ENCODE assay signal across 27 cellular contexts in the genomic region with DNA sequence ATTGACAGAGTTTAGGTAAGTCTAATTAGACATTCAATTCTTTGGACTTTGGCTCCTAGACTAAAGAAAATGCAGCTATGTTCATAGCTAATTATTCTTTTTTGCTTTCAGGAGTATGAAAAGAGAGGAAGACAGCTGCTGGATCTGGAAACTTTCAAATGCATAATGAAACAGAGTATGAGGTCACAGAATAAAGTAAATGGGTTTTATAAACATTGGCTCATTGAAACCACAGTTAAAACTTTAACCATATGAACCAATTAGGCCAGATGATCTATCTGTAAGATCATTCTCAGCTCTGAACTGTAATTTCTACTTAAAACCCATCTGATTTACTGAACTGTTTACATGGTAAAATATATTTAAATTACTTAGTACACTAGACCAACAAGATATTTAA.
"Had no signal": no experiment of that assay in that cellular context is flagged by ENCODE, and none has a peak within 500 bp of the region (broad histone marks: within the 10 kb centered on the region; RNA-seq: fewer than 3 reads in every experiment).

No MANE protein-coding gene starts in this region.

- H3K4me2 ChIP-seq: KMS-11 had no signal

- H3K9ac ChIP-seq: KMS-11 had no signal

- H3K27me3 ChIP-seq: ascending aorta, SJSA1 had no signal

- ATAC-seq: activated CD4-positive, alpha-beta T cell treated with anti-CD3 and anti-CD28 coated beads for 36 hours; activated CD4-positive, CD25-positive, alpha-beta regulatory T cell treated with anti-CD3 and anti-CD28 coated beads, Interleukin-2, amount 50 U/mL, for 24 hours; activated CD8-positive, alpha-beta T cell treated with anti-CD3 and anti-CD28 coated beads, Interleukin-2, amount 10 ng/mL, durations not matched to agents 7 days and 5 days; activated T-cell treated with anti-CD3 and anti-CD28 coated beads, Interleukin-2, amount 50 U/mL, for 72 hours; activated T-helper 17 cell treated with anti-CD3 and anti-CD28 coated beads, Interleukin-2, amount 50 U/mL, for 72 hours; Panc1; WTC11 had no signal

- H3K4me3 ChIP-seq: ascending aorta, cardiac muscle cell, SJSA1 had no signal

- H3K9me3 ChIP-seq: ascending aorta, SJSA1 had no signal

- H3K27ac ChIP-seq: ascending aorta, cardiac muscle cell, KMS-11, SJSA1 had no signal

- H3K36me3 ChIP-seq: ascending aorta, cardiac muscle cell, SJSA1 had no signal

- DNase-seq: activated CD4-positive, alpha-beta T cell treated with anti-CD3 and anti-CD28 coated beads for 36 hours; activated CD4-positive, alpha-beta T cell treated with anti-CD3 and anti-CD28 coated beads, Interleukin-2, amount 10 ng/mL, durations not matched to agents 7 days and 5 days; activated CD4-positive, alpha-beta T cell treated with anti-CD3 and anti-CD28 coated beads, Interleukin-2, amount 50 U/mL, for 48 hours; activated CD8-positive, alpha-beta memory T cell treated with anti-CD3 and anti-CD28 coated beads, Interleukin-2, amount 50 U/mL, for 4 hours; activated CD8-positive, alpha-beta T cell treated with anti-CD3 and anti-CD28 coated beads, Interleukin-2, amount 10 ng/mL, durations not matched to agents 7 days and 5 days; activated effector memory CD4-positive, alpha-beta T cell treated with anti-CD3 and anti-CD28 coated beads, Interleukin-2, amount 50 U/mL, for 16 hours; activated naive CD4-positive, alpha-beta T cell; activated naive CD4-positive, alpha-beta T cell treated with anti-CD3 and anti-CD28 coated beads, Interleukin-2, amount 50 U/mL, for 16 hours; activated naive CD8-positive, alpha-beta T cell treated with anti-CD3 and anti-CD28 coated beads for 36 hours; activated T-cell treated with anti-CD3 and anti-CD28 coated beads, Interleukin-2, amount 50 U/mL, for 72 hours; amygdala; NCI-H1105; NCI-H1436; NCI-H1694; NCI-H1930; NCI-H2081 treated with DMSO at 0.1 percent for 48 hours; NCI-H345; NCI-H524 treated with DMSO at 0.1 percent for 48 hours; SHP77 treated with DMSO at 0.1 percent for 48 hours had no signal

- H3K4me1 ChIP-seq: ascending aorta, SJSA1 had no signal
